9 cellular contexts compared by ENCODE assay signal in the genomic region with DNA sequence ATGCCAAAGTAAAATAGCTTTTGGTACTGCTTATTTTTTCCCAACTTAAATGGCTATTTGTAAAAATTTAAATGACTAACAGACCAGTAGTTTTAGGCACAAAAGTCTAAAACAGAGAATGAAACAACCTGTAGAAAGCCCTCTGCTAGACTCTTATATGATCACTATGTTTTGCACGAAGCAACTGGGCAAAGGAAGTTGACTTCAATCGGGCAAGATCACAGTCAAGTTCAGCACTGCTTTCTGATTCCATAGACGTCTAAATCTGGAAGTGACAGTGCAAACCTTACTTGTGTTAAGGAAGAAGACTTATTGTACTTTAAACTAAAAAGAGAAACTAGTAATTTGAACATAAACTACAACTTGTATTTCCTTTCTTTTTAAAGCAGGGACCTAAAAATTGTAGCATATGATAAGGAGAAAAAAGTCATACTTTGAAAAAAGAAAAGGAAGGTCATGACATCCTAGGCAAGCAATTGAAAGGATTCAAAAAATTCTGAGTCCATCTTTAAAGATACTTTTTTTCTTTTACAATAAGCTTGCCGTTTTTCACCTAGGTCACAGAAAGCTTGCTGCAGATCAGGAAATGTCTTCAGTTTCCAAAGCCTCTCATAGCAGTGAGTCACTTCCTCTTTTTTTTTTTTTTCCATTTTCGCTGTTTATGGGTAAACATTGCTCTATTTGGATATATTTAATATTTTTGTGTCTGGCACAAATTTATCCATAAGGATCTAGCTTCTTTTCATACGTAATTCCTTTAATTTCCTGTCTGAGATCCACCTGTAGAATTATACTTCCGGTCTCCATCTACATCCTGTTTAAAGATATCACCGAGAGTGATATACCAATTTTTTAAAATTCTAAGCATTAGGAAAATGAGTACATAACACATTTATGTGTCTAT.
A peak's percentile ranks its signal among the peaks of the same experiment; 100 is the strongest.
DNase-seq lines count a peak whose midpoint lies in the region; ATAC-seq and FAIRE-seq lines count a peak whose summit lies in the region.
"Had no signal": no experiment of that assay in that cellular context is flagged by ENCODE, and none has a peak within 500 bp of the region (broad histone marks: within the 10 kb centered on the region; RNA-seq: fewer than 3 reads in every experiment).

No MANE protein-coding gene starts in this region.

- H3K27ac ChIP-seq in muscle layer of duodenum (ENCODE audit: low read length) = peak overlapping the region; percentile 6

- H3K27me3 ChIP-seq in muscle layer of duodenum (ENCODE audit: low read depth, low read length) (peaks cover 15% of the 10 kb centered on the region), H7 (ENCODE audit: control insufficient read depth, insufficient read depth, low read length) (no peaks in the 10 kb centered on the region)

- H3K4me3 ChIP-seq in muscle layer of duodenum (ENCODE audit: low read depth in 1 of 2, low read length in 2 of 2) = no peak overlapping the region
- no peak overlapping the region for H3K4me3 ChIP-seq in H7 (ENCODE audit: insufficient read depth, low read depth, low read length)

- FAIRE-seq in TTC549 (lab: Jason Lieb, UNC) = peak; percentile 53
- FAIRE-seq: H1 had no signal

- peak; percentile 3 for DNase-seq in GM04504 (ENCODE audit: low read depth)
- no peak for DNase-seq in DMS79 treated with DMSO at 0.1 percent for 48 hours (lab: John Stamatoyannopoulos, UW)
- DNase-seq in H7 = no peak
- no peak for DNase-seq in stimulated activated CD4-positive, alpha-beta T cell treated with anti-CD3 and anti-CD28 coated beads, Interleukin-2, amount 100 ng/mL, for 24 hours

- ATAC-seq in HG03066 (IDR thresholded peaks at IDR 0.05; ENCODE audit: low read depth, unreplicated experiment) (peak; percentile 51), HG03175 (IDR thresholded peaks at IDR 0.05; ENCODE audit: unreplicated experiment) (no peak)

- H3K36me3 ChIP-seq in muscle layer of duodenum (ENCODE audit: control insufficient read depth in 1 of 2, insufficient read depth in 2 of 2, low read length in 2 of 2) (no peaks in the 10 kb centered on the region), H7 (replicated peaks; ENCODE audit: control insufficient read depth, insufficient read depth, low read length) (no peaks in the 10 kb centered on the region)

- H3K9me3 ChIP-seq in muscle layer of duodenum (ENCODE audit: control insufficient read depth in 1 of 2, low read length in 2 of 2) = peaks cover 0 to 3% of the 10 kb centered on the region in 2 donors

- H3K4me1 ChIP-seq in muscle layer of duodenum (ENCODE audit: control insufficient read depth in 1 of 2, insufficient read depth in 2 of 2, low read length in 2 of 2) = no peaks in the 10 kb centered on the region
